In genomic region chr1:50977575-50978143, GRCh38 we compare ENCODE assay signal across 1 cellular context.
A peak's percentile ranks its signal among the peaks of the same experiment; 100 is the strongest.
TF ChIP-seq lines count a peak whose summit lies in the region.

No MANE protein-coding gene starts in this region.

TF ChIP-seq in K562, 482 proteins besides CTCF, POLR2A, EP300 and RAD21 (continued from another document and continues in another):
- TF ChIP-seq SRF (CRISPR knock-in tag; IDR thresholded peaks at IDR 0.05) (no peak), MCM2 (IDR thresholded peaks at IDR 0.05; ENCODE audit: low read depth) (no peak), CTBP1 (IDR thresholded peaks at IDR 0.05; ENCODE audit: borderline replicate concordance) (0 out of 2 replicates have a peak, but pooled peaks have one; percentile 44), ZNF699 (CRISPR knock-in tag; IDR thresholded peaks at IDR 0.05; ENCODE audit: insufficient replicate concordance) (no peak), TAL1 (IDR thresholded peaks at IDR 0.05) (no peak; the same call in 1 of the 2 replicates), ARID1B (IDR thresholded peaks at IDR 0.05) (peak; percentile 15; the same call in 1 of the 2 replicates), ZNF134 (CRISPR knock-in tag; conservative IDR thresholded peaks at IDR 0.05) (no peak), KDM2B (CRISPR knock-in tag; IDR thresholded peaks at IDR 0.05) (no peak), ZNF444 (CRISPR knock-in tag; IDR thresholded peaks at IDR 0.05) (no peak), CBX1 (IDR thresholded peaks at IDR 0.05; ENCODE audit: low read depth) (peak; percentile 80; the same call in 1 of the 2 replicates), SREBF2 (CRISPR knock-in tag; IDR thresholded peaks at IDR 0.05) (no peak), ZNF707 (CRISPR knock-in tag; conservative IDR thresholded peaks at IDR 0.05) (no peak), SPI1 (IDR thresholded peaks at IDR 0.05; ENCODE audit: borderline replicate concordance, low read depth, low read length) (0 out of 2 replicates have a peak, but pooled peaks have one; percentile 18), ZNF24 (IDR thresholded peaks at IDR 0.05) (no peak), SNAPC5 (CRISPR knock-in tag; IDR thresholded peaks at IDR 0.05) (no peak), ZNF764 (CRISPR knock-in tag; IDR thresholded peaks at IDR 0.05; ENCODE audit: low read depth) (no peak), HMG20B (CRISPR knock-in tag; IDR thresholded peaks at IDR 0.05) (no peak), TBL1XR1 (IDR thresholded peaks at IDR 0.05; ENCODE audit: low read length in 2 of 2) (no peak), NCOR1 (IDR thresholded peaks at IDR 0.05) (peak; percentile 67), ZBTB33 (CRISPR knock-in tag; IDR thresholded peaks at IDR 0.05) (no peak; the same call in 1 of the 2 replicates), ESRRA (IDR thresholded peaks at IDR 0.05; ENCODE audit: borderline replicate concordance, low read depth) (peak; percentile 96), RBM14 (IDR thresholded peaks at IDR 0.05; ENCODE audit: borderline replicate concordance, insufficient read depth, low read depth, low read length) (0 out of 2 replicates have a peak, but pooled peaks have one; percentile 85), CEBPZ (IDR thresholded peaks at IDR 0.05; ENCODE audit: borderline replicate concordance, low read depth, low read length) (0 out of 2 replicates have a peak, but pooled peaks have one; percentile 28), NR2F6 (CRISPR knock-in tag; IDR thresholded peaks at IDR 0.05) (no peak), ATF3 (IDR thresholded peaks at IDR 0.05) (no peak), ATF3 (CRISPR knock-in tag; conservative IDR thresholded peaks at IDR 0.05) (no peak), MIER1 (IDR thresholded peaks at IDR 0.05; ENCODE audit: low read depth) (no peak), MEIS2 (IDR thresholded peaks at IDR 0.05; ENCODE audit: partially characterized antibody) (no peak), ZHX1 (conservative IDR thresholded peaks at IDR 0.05; ENCODE audit: low read length) (no peak), PHB (CRISPR knock-in tag; IDR thresholded peaks at IDR 0.05) (no peak), FUS (optimal IDR thresholded peaks at IDR 0.05; ENCODE audit: low read depth, low read length) (peak; percentile 72), RBM17 (IDR thresholded peaks at IDR 0.05; ENCODE audit: borderline replicate concordance, low read depth, low read length) (no peak), EGR1 (conservative IDR thresholded peaks at IDR 0.05) (no peak), BCOR (IDR thresholded peaks at IDR 0.05) (0 out of 2 replicates have a peak, but pooled peaks have one; percentile 8), ZC3H4 (CRISPR knock-in tag; IDR thresholded peaks at IDR 0.05; ENCODE audit: borderline replicate concordance) (no peak), SUPT5H (IDR thresholded peaks at IDR 0.05) (peak; percentile 75), SIN3A (IDR thresholded peaks at IDR 0.05; ENCODE audit: borderline replicate concordance in 2 of 2, control insufficient read depth in 1 of 2, low read depth in 2 of 2, low read length in 2 of 2) (no peak), ZNF384 (IDR thresholded peaks at IDR 0.05; ENCODE audit: low read depth, low read length) (no peak), CREM (IDR thresholded peaks at IDR 0.05; ENCODE audit: low read depth) (peak; percentile 24; the same call in 1 of the 2 replicates), ZFX (CRISPR knock-in tag; IDR thresholded peaks at IDR 0.05) (peak; percentile 88), ZNF395 (CRISPR knock-in tag; IDR thresholded peaks at IDR 0.05) (no peak; the same call in 1 of the 2 replicates), VEZF1 (CRISPR knock-in tag; IDR thresholded peaks at IDR 0.05) (peak; percentile 99), ZMIZ1 (IDR thresholded peaks at IDR 0.05; ENCODE audit: low read depth in 2 of 2, low read length in 2 of 2) (no peak), FOSL1 (tag; conservative IDR thresholded peaks at IDR 0.05) (peak; percentile 57; the same call in 1 of the 2 replicates), ZNF79 (CRISPR knock-in tag; IDR thresholded peaks at IDR 0.05; ENCODE audit: low read depth) (no peak), FOXJ3 (CRISPR knock-in tag; IDR thresholded peaks at IDR 0.05) (no peak), POLR2H (tag; IDR thresholded peaks at IDR 0.05; ENCODE audit: low read depth) (peak; percentile 57), NFE2 (IDR thresholded peaks at IDR 0.05; ENCODE audit: low read depth) (no peak), TSC22D4 (tag; IDR thresholded peaks at IDR 0.05) (no peak), MTA3 (IDR thresholded peaks at IDR 0.05; ENCODE audit: borderline replicate concordance) (peak; percentile 15; the same call in 1 of the 2 replicates), KDM4B (IDR thresholded peaks at IDR 0.05; ENCODE audit: borderline replicate concordance in 2 of 2, low read depth in 1 of 2) (no peak), JUNB (CRISPR knock-in tag; conservative IDR thresholded peaks at IDR 0.05) (no peak), MYC (IDR thresholded peaks at IDR 0.05; ENCODE audit: low read depth, low read length) (peak; percentile 54; the same call in 1 of the 2 replicates), MYC (CRISPR knock-in tag; IDR thresholded peaks at IDR 0.05; ENCODE audit: borderline replicate concordance, low read depth) (no peak), CHD1 (IDR thresholded peaks at IDR 0.05; ENCODE audit: low read length) (peak; percentile 27), ESRRB (CRISPR knock-in tag; IDR thresholded peaks at IDR 0.05; ENCODE audit: borderline replicate concordance) (no peak)
